Comparison of ENCODE assay signal across 9 cellular contexts in the genomic region with DNA sequence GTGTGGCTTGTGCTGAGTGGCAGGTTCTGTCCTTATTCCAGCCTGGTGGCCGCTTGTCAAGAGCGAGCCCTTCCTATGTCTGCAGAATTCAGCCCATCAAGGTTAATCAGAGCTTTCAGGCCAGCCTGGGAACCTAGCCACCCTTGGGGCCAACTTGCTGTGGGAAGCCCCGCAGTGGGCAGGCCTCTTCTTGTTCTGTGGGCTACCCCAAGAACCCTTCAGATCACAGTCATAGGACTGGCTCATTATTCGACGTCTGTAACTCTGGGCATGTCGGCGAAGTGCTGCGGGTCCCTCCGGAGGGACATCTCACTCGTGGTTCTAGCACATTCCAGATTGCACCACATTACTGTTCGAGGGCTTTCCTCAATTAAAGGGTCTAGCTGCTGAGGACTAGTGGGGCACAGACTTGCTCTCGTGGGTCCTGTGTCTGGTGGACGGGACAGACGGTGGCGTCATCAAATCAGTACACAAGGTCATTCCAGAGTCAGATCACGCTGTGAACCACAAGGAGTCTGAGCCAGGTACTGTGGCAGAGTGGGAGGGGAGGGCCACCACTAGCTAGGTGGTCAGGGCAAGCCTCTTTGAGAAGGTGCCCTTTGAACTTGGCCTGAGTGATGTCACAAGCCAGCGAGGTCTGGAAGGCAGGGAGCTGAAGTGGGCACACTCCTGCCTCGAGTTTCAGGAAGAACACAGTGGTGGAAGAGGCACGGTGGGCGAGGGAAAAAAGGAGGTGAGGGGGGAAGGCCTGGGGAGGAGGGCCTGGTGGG. TPM values are rescaled to one million over a fixed set of nuclear protein-coding genes. Genes with fewer than 3 reads are reported as not detected.
DNase-seq lines count a peak whose midpoint lies in the region; ATAC-seq and TF ChIP-seq lines count a peak whose summit lies in the region.
"Had no signal": no experiment of that assay in that cellular context is flagged by ENCODE, and none has a peak within 500 bp of the region (broad histone marks: within the 10 kb centered on the region; RNA-seq: fewer than 3 reads in every experiment).

No MANE protein-coding gene starts in this region.

- no peaks in the 10 kb centered on the region for H3K36me3 Mint-ChIP-seq in T-helper 17 cell (ENCODE audit: low read depth)
- H3K36me3 Mint-ChIP-seq in immature natural killer cell = no peaks in the 10 kb centered on the region

- H3K9me3 Mint-ChIP-seq in immature natural killer cell = no peaks in the 10 kb centered on the region

- no peak for TF ChIP-seq POLR2A in GM18505 (IDR thresholded peaks at IDR 0.05; ENCODE audit: borderline replicate concordance, extremely low read depth, insufficient read depth, insufficient read length)

- H3K27ac Mint-ChIP-seq in T-helper 17 cell (peak overlapping the region; percentile 96), immature natural killer cell (peak overlapping the region; percentile 46 to 86 (median 81))

- peaks cover 59% of the 10 kb centered on the region for H3K4me1 Mint-ChIP-seq in T-helper 17 cell
- peaks cover 63 to 77% of the 10 kb centered on the region in 2 donors for H3K4me1 Mint-ChIP-seq in immature natural killer cell

- DNase-seq in GM12865 (ENCODE audit: low read depth) = peak; percentile 56
- DNase-seq in T-helper 17 cell = no peak
- DNase-seq in immature natural killer cell = no peak
- DNase-seq in SHP77 treated with DMSO at 0.1 percent for 48 hours (lab: John Stamatoyannopoulos, UW) = no peak
- no peak for DNase-seq in NCI-H345 treated with DMSO at 0.1 percent for 48 hours (lab: John Stamatoyannopoulos, UW; ENCODE audit: unreplicated experiment)
- DNase-seq: activated CD4-positive, CD25-positive, alpha-beta regulatory T cell; NCI-H2107 had no signal

- no peaks in the 10 kb centered on the region for H3K9me3 ChIP-seq in T-helper 17 cell (ENCODE audit: control insufficient read depth, low read length, poor library complexity, severe bottlenecking)

- peak overlapping the region in 19 of 21 experiments; percentile 0 to 95 (median 68) for H3K27ac ChIP-seq in skin epidermis

- TF ChIP-seq CTCF in GM12865 (IDR thresholded peaks at IDR 0.05; ENCODE audit: insufficient read depth, low read depth, low read length, missing control alignments) = no peak

- H3K4me3 ChIP-seq in GM12865 (ENCODE audit: low read depth, low read length) = no peak overlapping the region
- H3K4me3 ChIP-seq in skin epidermis = no peak overlapping the region

- no peaks in the 10 kb centered on the region for H3K27me3 Mint-ChIP-seq in T-helper 17 cell
- H3K27me3 Mint-ChIP-seq in immature natural killer cell (ENCODE audit: low read depth in 3 of 3) = peaks cover 2 to 6% (median 4%) of the 10 kb centered on the region in 3 donors

- H3K4me3 Mint-ChIP-seq in T-helper 17 cell = peak overlapping the region; percentile 68
- H3K4me3 Mint-ChIP-seq in immature natural killer cell = peak overlapping the region in 2 of 5 donors; percentile 43 to 51

- ATAC-seq in T-helper 17 cell = no peak
- no peak for ATAC-seq in GM18505 (IDR thresholded peaks at IDR 0.05; ENCODE audit: unreplicated experiment)

RNA-seq across cellular contexts. Expression of a gene that starts 20.3 kb away (rescaled TPM):
- total RNA-seq in T-helper 17 cell = 100 to 1,000 TPM; 127 to 132 TPM
- polyA plus RNA-seq in immature natural killer cell = 100 to 1,000 TPM; 162 to 269 (median 165) TPM
